26 cellular contexts compared by ENCODE assay signal in the genomic region with DNA sequence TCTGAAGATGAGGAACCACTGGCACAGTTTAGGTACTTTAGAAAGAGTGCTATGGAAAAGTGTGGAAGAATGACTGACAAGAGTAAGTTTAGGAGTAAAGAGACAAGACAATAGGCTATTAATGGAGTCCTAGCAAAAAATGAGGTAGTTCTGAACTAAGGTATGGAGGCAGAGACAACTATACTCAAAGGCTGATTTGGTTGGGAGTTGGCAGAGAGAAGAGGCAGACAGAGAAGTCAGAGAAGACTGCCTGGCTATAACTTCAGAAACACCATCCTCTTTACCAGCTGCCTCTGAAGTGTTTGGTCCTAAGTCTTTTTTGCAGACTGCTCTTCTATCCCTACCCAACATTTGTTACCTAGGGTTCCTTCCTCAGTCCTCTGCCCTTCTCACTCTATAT. TPM values are rescaled to one million over a fixed set of nuclear protein-coding genes. Genes with fewer than 3 reads are reported as not detected.
A peak's percentile ranks its signal among the peaks of the same experiment; 100 is the strongest.
DNase-seq lines count a peak whose midpoint lies in the region; ATAC-seq and TF ChIP-seq lines count a peak whose summit lies in the region.
"Had no signal": no experiment of that assay in that cellular context is flagged by ENCODE, and none has a peak within 500 bp of the region (broad histone marks: within the 10 kb centered on the region; RNA-seq: fewer than 3 reads in every experiment).

No MANE protein-coding gene starts in this region.

- CTCF ChIA-PET in activated CD8-positive, alpha-beta T cell treated with anti-CD3 and anti-CD28 coated beads, Interleukin-2, amount 10 ng/mL, durations not matched to agents 7 days and 5 days (lab: Charles Lee) = no interaction called here
- CTCF ChIA-PET in activated CD8-positive, alpha-beta T cell treated with anti-CD3 and anti-CD28 coated beads for 36 hours (lab: Charles Lee) = no interaction called here

- peak overlapping the region; percentile 2 for H3K27ac Mint-ChIP-seq in activated CD8-positive, alpha-beta T cell treated with anti-CD3 and anti-CD28 coated beads, Interleukin-2, amount 10 ng/mL, durations not matched to agents 7 days and 5 days
- H3K27ac Mint-ChIP-seq in activated CD8-positive, alpha-beta T cell treated with anti-CD3 and anti-CD28 coated beads for 36 hours = no peak overlapping the region
- peak overlapping the region; percentile 12 for H3K27ac Mint-ChIP-seq in activated naive CD8-positive, alpha-beta T cell treated with anti-CD3 and anti-CD28 coated beads, Interleukin-2, amount 50 U/mL, for 24 hours
- peak overlapping the region; percentile 3 for H3K27ac Mint-ChIP-seq in stimulated activated memory B cell treated with anti-CD40 and anti-IgM and Interleukin-4, amounts not matched to agents 10 μg/mL and 1 μg/mL and 100 μg/mL, for 72 hours
- H3K27ac Mint-ChIP-seq: activated naive CD8-positive, alpha-beta T cell had no signal

- POLR2A ChIA-PET in activated CD8-positive, alpha-beta T cell treated with anti-CD3 and anti-CD28 coated beads, Interleukin-2, amount 10 ng/mL, durations not matched to agents 7 days and 5 days (lab: Charles Lee) = no interaction called here
- POLR2A ChIA-PET in activated CD8-positive, alpha-beta T cell treated with anti-CD3 and anti-CD28 coated beads for 36 hours (lab: Charles Lee) = interaction anchor here (2.3 kb wide), 1 partner anchor 18 kb away, joined by 9 read pairs; a partner anchor contains a TSS

- DNase-seq in activated CD8-positive, alpha-beta T cell treated with anti-CD3 and anti-CD28 coated beads, Interleukin-2, amount 10 ng/mL, durations not matched to agents 7 days and 5 days = no peak
- DNase-seq in activated CD8-positive, alpha-beta T cell treated with anti-CD3 and anti-CD28 coated beads for 36 hours = no peak
- no peak for DNase-seq in activated naive CD8-positive, alpha-beta T cell treated with anti-CD3 and anti-CD28 coated beads, Interleukin-2, amount 50 U/mL, for 24 hours
- no peak for DNase-seq in NCI-H69 (lab: John Stamatoyannopoulos, UW)
- DNase-seq in NCI-H146 (lab: John Stamatoyannopoulos, UW) = no peak
- no peak for DNase-seq in NCI-H1417 (lab: John Stamatoyannopoulos, UW)
- DNase-seq: 8988T; activated CD4-positive, alpha-beta T cell treated with anti-CD3 and anti-CD28 coated beads for 4 hours; AML-193; Caco-2; cerebellar nuclear complex; erythroblast; foreskin fibroblast; HCEC 1CT; heart right ventricle; left ventricle myocardium inferior; NCI-H2029; NCI-H345; stimulated activated CD4-positive, alpha-beta T cell treated with anti-CD3 and anti-CD28 coated beads, Interleukin-2, amount 100 ng/mL, for 48 hours; stimulated activated naive CD4-positive, alpha-beta T cell treated with Interleukin-2 at 50 U/mL for 16 hours; T-cell; tibial artery had no signal

- H3K4me1 Mint-ChIP-seq in activated CD8-positive, alpha-beta T cell treated with anti-CD3 and anti-CD28 coated beads, Interleukin-2, amount 10 ng/mL, durations not matched to agents 7 days and 5 days (ENCODE audit: low read depth) = peaks cover 25% of the 10 kb centered on the region
- H3K4me1 Mint-ChIP-seq in activated CD8-positive, alpha-beta T cell treated with anti-CD3 and anti-CD28 coated beads for 36 hours (ENCODE audit: low read depth) = peaks cover 34% of the 10 kb centered on the region
- H3K4me1 Mint-ChIP-seq in activated naive CD8-positive, alpha-beta T cell treated with anti-CD3 and anti-CD28 coated beads, Interleukin-2, amount 50 U/mL, for 24 hours = peaks cover 32% of the 10 kb centered on the region
- peaks cover 45% of the 10 kb centered on the region for H3K4me1 Mint-ChIP-seq in stimulated activated memory B cell treated with anti-CD40 and anti-IgM and Interleukin-4, amounts not matched to agents 10 μg/mL and 1 μg/mL and 100 μg/mL, for 72 hours

- intact Hi-C loops in activated CD8-positive, alpha-beta T cell treated with anti-CD3 and anti-CD28 coated beads for 36 hours (cut with micrococcal nuclease) = no loop called here

- peaks cover 3% of the 10 kb centered on the region for H3K36me3 Mint-ChIP-seq in activated CD8-positive, alpha-beta T cell treated with anti-CD3 and anti-CD28 coated beads, Interleukin-2, amount 10 ng/mL, durations not matched to agents 7 days and 5 days (ENCODE audit: low read depth)
- no peaks in the 10 kb centered on the region for H3K36me3 Mint-ChIP-seq in activated CD8-positive, alpha-beta T cell treated with anti-CD3 and anti-CD28 coated beads for 36 hours (ENCODE audit: low read depth)
- H3K36me3 Mint-ChIP-seq in activated naive CD8-positive, alpha-beta T cell treated with anti-CD3 and anti-CD28 coated beads, Interleukin-2, amount 50 U/mL, for 24 hours (ENCODE audit: low read depth) = peaks cover 1% of the 10 kb centered on the region
- H3K36me3 Mint-ChIP-seq in stimulated activated memory B cell treated with anti-CD40 and anti-IgM and Interleukin-4, amounts not matched to agents 10 μg/mL and 1 μg/mL and 100 μg/mL, for 72 hours = peaks cover 13% of the 10 kb centered on the region

- no peak for ATAC-seq in activated CD8-positive, alpha-beta T cell treated with anti-CD3 and anti-CD28 coated beads, Interleukin-2, amount 10 ng/mL, durations not matched to agents 7 days and 5 days
- no peak for ATAC-seq in activated CD8-positive, alpha-beta T cell treated with anti-CD3 and anti-CD28 coated beads for 36 hours
- ATAC-seq in HG02623 (IDR thresholded peaks at IDR 0.05; ENCODE audit: unreplicated experiment) = peak; percentile 10
- ATAC-seq in activated naive CD8-positive, alpha-beta T cell treated with anti-CD3 and anti-CD28 coated beads, Interleukin-2, amount 50 U/mL, for 24 hours = no peak
- ATAC-seq in stimulated activated memory B cell treated with anti-CD40 and anti-IgM and Interleukin-4, amounts not matched to agents 10 μg/mL and 1 μg/mL and 100 μg/mL, for 72 hours = peak; percentile 39
- ATAC-seq: heart right ventricle, Panc1 had no signal

- no peak for TF ChIP-seq CTCF in activated CD8-positive, alpha-beta T cell treated with anti-CD3 and anti-CD28 coated beads for 36 hours (IDR thresholded peaks at IDR 0.05)

- H3K9me3 Mint-ChIP-seq in activated CD8-positive, alpha-beta T cell treated with anti-CD3 and anti-CD28 coated beads, Interleukin-2, amount 10 ng/mL, durations not matched to agents 7 days and 5 days (ENCODE audit: insufficient read depth) = no peaks in the 10 kb centered on the region
- H3K9me3 Mint-ChIP-seq in activated CD8-positive, alpha-beta T cell treated with anti-CD3 and anti-CD28 coated beads for 36 hours = no peaks in the 10 kb centered on the region
- H3K9me3 Mint-ChIP-seq in activated naive CD8-positive, alpha-beta T cell treated with anti-CD3 and anti-CD28 coated beads, Interleukin-2, amount 50 U/mL, for 24 hours = no peaks in the 10 kb centered on the region
- H3K9me3 Mint-ChIP-seq in stimulated activated memory B cell treated with anti-CD40 and anti-IgM and Interleukin-4, amounts not matched to agents 10 μg/mL and 1 μg/mL and 100 μg/mL, for 72 hours = no peaks in the 10 kb centered on the region
- H3K9me3 Mint-ChIP-seq: T-cell had no signal

- H3K4me3 Mint-ChIP-seq in activated CD8-positive, alpha-beta T cell treated with anti-CD3 and anti-CD28 coated beads, Interleukin-2, amount 10 ng/mL, durations not matched to agents 7 days and 5 days = no peak overlapping the region
- H3K4me3 Mint-ChIP-seq in activated CD8-positive, alpha-beta T cell treated with anti-CD3 and anti-CD28 coated beads for 36 hours = no peak overlapping the region
- no peak overlapping the region for H3K4me3 Mint-ChIP-seq in activated naive CD8-positive, alpha-beta T cell treated with anti-CD3 and anti-CD28 coated beads, Interleukin-2, amount 50 U/mL, for 24 hours
- H3K4me3 Mint-ChIP-seq in stimulated activated memory B cell treated with anti-CD40 and anti-IgM and Interleukin-4, amounts not matched to agents 10 μg/mL and 1 μg/mL and 100 μg/mL, for 72 hours = no peak overlapping the region
- H3K4me3 Mint-ChIP-seq: activated naive CD8-positive, alpha-beta T cell; T-cell had no signal

- H3K27me3 Mint-ChIP-seq in activated CD8-positive, alpha-beta T cell treated with anti-CD3 and anti-CD28 coated beads, Interleukin-2, amount 10 ng/mL, durations not matched to agents 7 days and 5 days (ENCODE audit: low read depth) = no peaks in the 10 kb centered on the region
- no peaks in the 10 kb centered on the region for H3K27me3 Mint-ChIP-seq in activated CD8-positive, alpha-beta T cell treated with anti-CD3 and anti-CD28 coated beads for 36 hours
- no peaks in the 10 kb centered on the region for H3K27me3 Mint-ChIP-seq in activated naive CD8-positive, alpha-beta T cell treated with anti-CD3 and anti-CD28 coated beads, Interleukin-2, amount 50 U/mL, for 24 hours
- no peaks in the 10 kb centered on the region for H3K27me3 Mint-ChIP-seq in stimulated activated memory B cell treated with anti-CD40 and anti-IgM and Interleukin-4, amounts not matched to agents 10 μg/mL and 1 μg/mL and 100 μg/mL, for 72 hours
- H3K27me3 Mint-ChIP-seq: activated naive CD8-positive, alpha-beta T cell; T-cell had no signal

RNA-seq across cellular contexts. Expression of a gene that starts 19.2 kb away (rescaled TPM):
- total RNA-seq in activated CD8-positive, alpha-beta T cell treated with anti-CD3 and anti-CD28 coated beads, Interleukin-2, amount 10 ng/mL, durations not matched to agents 7 days and 5 days = 10 to 100 TPM; 32.0 to 33.4 TPM
- total RNA-seq in activated CD8-positive, alpha-beta T cell treated with anti-CD3 and anti-CD28 coated beads for 36 hours = 10 to 100 TPM; 31.0 to 31.8 TPM

RNA-seq across cellular contexts. Expression of a gene that starts 48.8 kb away (rescaled TPM):
- total RNA-seq in activated CD8-positive, alpha-beta T cell treated with anti-CD3 and anti-CD28 coated beads, Interleukin-2, amount 10 ng/mL, durations not matched to agents 7 days and 5 days = 10 to 100 TPM; 49.1 to 51.5 TPM
- total RNA-seq in activated CD8-positive, alpha-beta T cell treated with anti-CD3 and anti-CD28 coated beads for 36 hours = 10 to 100 TPM; 49.8 to 50.1 TPM

Comparison
In these comparisons a context has a peak if more than half of its experiments do, and no peak if none do; other contexts are left out.
1. ATAC-seq: peak in HG02623 (single experiment) and stimulated activated memory B cell treated with anti-CD40 and anti-IgM and Interleukin-4, amounts not matched to agents 10 μg/mL and 1 μg/mL and 100 μg/mL, for 72 hours (single experiment); none in activated CD8-positive, alpha-beta T cell treated with anti-CD3 and anti-CD28 coated beads, Interleukin-2, amount 10 ng/mL, durations not matched to agents 7 days and 5 days (single experiment), activated CD8-positive, alpha-beta T cell treated with anti-CD3 and anti-CD28 coated beads for 36 hours (single experiment) and activated naive CD8-positive, alpha-beta T cell treated with anti-CD3 and anti-CD28 coated beads, Interleukin-2, amount 50 U/mL, for 24 hours (single experiment).